1 cellular context compared by ENCODE assay signal in the genomic region with DNA sequence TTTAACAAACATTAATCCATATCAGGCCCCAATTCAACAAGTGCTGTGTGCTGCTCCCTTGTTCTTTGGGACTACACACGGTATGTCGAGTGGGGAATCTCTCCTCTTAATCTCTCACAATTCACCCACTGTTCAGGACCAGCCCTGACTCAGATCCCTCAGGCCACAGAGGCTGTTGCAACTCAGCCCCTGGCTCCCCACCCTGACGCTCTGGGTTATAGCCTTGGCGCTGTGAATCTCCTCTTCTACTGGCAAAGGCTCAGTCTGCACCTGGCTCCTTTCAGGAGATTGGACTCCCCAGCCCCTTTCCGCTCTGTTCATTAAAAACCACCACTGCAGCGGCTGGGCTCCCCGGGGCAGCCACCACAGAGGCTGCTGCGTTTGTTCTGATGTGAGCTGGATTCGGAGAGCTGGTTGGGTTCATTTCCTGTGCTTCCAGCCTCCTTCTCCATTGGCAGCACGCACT.
TF ChIP-seq lines count a peak whose summit lies in the region.

No MANE protein-coding gene starts in this region.

TF ChIP-seq in WTC11, 78 proteins besides CTCF, POLR2A, EP300 and RAD21 (continued from another document):
- TF ChIP-seq ZMAT4 (CRISPR knock-in tag; IDR thresholded peaks at IDR 0.05): no peak
- no peak for TF ChIP-seq E2F1 (CRISPR knock-in tag; IDR thresholded peaks at IDR 0.05)
- TF ChIP-seq, protein P1, sequence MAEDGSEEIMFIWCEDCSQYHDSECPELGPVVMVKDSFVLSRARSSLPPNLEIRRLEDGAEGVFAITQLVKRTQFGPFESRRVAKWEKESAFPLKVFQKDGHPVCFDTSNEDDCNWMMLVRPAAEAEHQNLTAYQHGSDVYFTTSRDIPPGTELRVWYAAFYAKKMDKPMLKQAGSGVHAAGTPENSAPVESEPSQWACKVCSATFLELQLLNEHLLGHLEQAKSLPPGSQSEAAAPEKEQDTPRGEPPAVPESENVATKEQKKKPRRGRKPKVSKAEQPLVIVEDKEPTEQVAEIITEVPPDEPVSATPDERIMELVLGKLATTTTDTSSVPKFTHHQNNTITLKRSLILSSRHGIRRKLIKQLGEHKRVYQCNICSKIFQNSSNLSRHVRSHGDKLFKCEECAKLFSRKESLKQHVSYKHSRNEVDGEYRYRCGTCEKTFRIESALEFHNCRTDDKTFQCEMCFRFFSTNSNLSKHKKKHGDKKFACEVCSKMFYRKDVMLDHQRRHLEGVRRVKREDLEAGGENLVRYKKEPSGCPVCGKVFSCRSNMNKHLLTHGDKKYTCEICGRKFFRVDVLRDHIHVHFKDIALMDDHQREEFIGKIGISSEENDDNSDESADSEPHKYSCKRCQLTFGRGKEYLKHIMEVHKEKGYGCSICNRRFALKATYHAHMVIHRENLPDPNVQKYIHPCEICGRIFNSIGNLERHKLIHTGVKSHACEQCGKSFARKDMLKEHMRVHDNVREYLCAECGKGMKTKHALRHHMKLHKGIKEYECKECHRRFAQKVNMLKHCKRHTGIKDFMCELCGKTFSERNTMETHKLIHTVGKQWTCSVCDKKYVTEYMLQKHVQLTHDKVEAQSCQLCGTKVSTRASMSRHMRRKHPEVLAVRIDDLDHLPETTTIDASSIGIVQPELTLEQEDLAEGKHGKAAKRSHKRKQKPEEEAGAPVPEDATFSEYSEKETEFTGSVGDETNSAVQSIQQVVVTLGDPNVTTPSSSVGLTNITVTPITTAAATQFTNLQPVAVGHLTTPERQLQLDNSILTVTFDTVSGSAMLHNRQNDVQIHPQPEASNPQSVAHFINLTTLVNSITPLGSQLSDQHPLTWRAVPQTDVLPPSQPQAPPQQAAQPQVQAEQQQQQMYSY (CRISPR knock-in tag; IDR thresholded peaks at IDR 0.05): no peak
- TF ChIP-seq ZNF281 (CRISPR knock-in tag; IDR thresholded peaks at IDR 0.05): no peak
